Comparison of ENCODE assay signal across 20 cellular contexts in the genomic region with DNA sequence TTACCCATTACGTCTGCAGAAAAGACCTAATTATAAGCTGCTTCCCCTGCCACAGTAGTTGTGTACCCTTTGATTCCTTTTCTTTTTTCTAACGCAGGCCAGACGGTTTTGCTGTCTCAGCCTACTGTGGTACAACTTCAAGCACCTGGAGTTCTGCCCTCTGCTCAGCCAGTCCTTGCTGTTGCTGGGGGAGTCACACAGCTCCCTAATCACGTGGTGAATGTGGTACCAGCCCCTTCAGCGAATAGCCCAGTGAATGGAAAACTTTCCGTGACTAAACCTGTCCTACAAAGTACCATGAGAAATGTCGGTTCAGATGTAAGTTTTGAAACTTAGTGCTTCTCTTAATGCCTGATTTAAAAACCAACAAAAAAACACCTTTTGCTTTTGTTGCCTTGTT. TPM values are rescaled to one million over a fixed set of nuclear protein-coding genes. Genes with fewer than 3 reads are reported as not detected.
A peak's percentile ranks its signal among the peaks of the same experiment; 100 is the strongest.
DNase-seq lines count a peak whose midpoint lies in the region; ATAC-seq and TF ChIP-seq lines count a peak whose summit lies in the region.
"Had no signal": no experiment of that assay in that cellular context is flagged by ENCODE, and none has a peak within 500 bp of the region (broad histone marks: within the 10 kb centered on the region; RNA-seq: fewer than 3 reads in every experiment).

No MANE protein-coding gene starts in this region.

- H3K9me3 Mint-ChIP-seq in activated naive CD8-positive, alpha-beta T cell treated with anti-CD3 and anti-CD28 coated beads for 36 hours, result no peaks in the 10 kb centered on the region
- H3K9me3 Mint-ChIP-seq: activated CD4-positive, alpha-beta T cell treated with anti-CD3 and anti-CD28 coated beads, Interleukin-2, amount 10 ng/mL, durations not matched to agents 24 days and 14 days; activated naive CD8-positive, alpha-beta T cell treated with anti-CD3 and anti-CD28 coated beads, Interleukin-2, amount 10 ng/mL, durations not matched to agents 7 days and 5 days; CD4-positive, alpha-beta memory T cell; effector memory CD8-positive, alpha-beta T cell had no signal

- H3K4me1 Mint-ChIP-seq in activated naive CD8-positive, alpha-beta T cell treated with anti-CD3 and anti-CD28 coated beads for 36 hours, result peaks cover 10% of the 10 kb centered on the region
- H3K4me1 Mint-ChIP-seq: activated naive CD8-positive, alpha-beta T cell treated with anti-CD3 and anti-CD28 coated beads, Interleukin-2, amount 10 ng/mL, durations not matched to agents 7 days and 5 days had no signal

- DNase-seq in activated naive CD8-positive, alpha-beta T cell treated with anti-CD3 and anti-CD28 coated beads for 36 hours, result no peak
- DNase-seq in iPS DF 4.7 (ENCODE audit: extremely low read depth, low spot score) (peak; percentile 14), HuH-7.5 (ENCODE audit: low spot score) (no peak)
- DNase-seq: activated CD4-positive, alpha-beta T cell treated with anti-CD3 and anti-CD28 coated beads, Interleukin-2, amount 10 ng/mL, durations not matched to agents 24 days and 14 days; activated naive CD8-positive, alpha-beta T cell treated with anti-CD3 and anti-CD28 coated beads, Interleukin-2, amount 10 ng/mL, durations not matched to agents 7 days and 5 days; brain microvascular endothelial cell; CD4-positive, alpha-beta memory T cell; effector memory CD8-positive, alpha-beta T cell; esophagus squamous epithelium; left cardiac atrium; mucosa of descending colon; NCI-H1105; NCI-H510A; SJCRH30; T-helper 1 cell had no signal

- H3K27ac ChIP-seq in KMS-11 (peak overlapping the region; percentile 93), rectal smooth muscle tissue (ENCODE audit: low read depth, low read length) (peak overlapping the region; percentile 42)
- H3K27ac ChIP-seq: brain microvascular endothelial cell, esophagus squamous epithelium, SJCRH30 had no signal

- H3K27me3 ChIP-seq in KMS-11 (ENCODE audit: insufficient read depth, low read depth), result no peaks in the 10 kb centered on the region
- no peaks in the 10 kb centered on the region for H3K27me3 ChIP-seq in rectal smooth muscle tissue (ENCODE audit: control insufficient read depth, insufficient read depth, low read length)
- H3K27me3 ChIP-seq: brain microvascular endothelial cell, esophagus squamous epithelium, SJCRH30 had no signal

- no peak overlapping the region for H3K4me3 Mint-ChIP-seq in activated naive CD8-positive, alpha-beta T cell treated with anti-CD3 and anti-CD28 coated beads for 36 hours
- H3K4me3 Mint-ChIP-seq: activated CD4-positive, alpha-beta T cell treated with anti-CD3 and anti-CD28 coated beads, Interleukin-2, amount 10 ng/mL, durations not matched to agents 24 days and 14 days; activated naive CD8-positive, alpha-beta T cell treated with anti-CD3 and anti-CD28 coated beads, Interleukin-2, amount 10 ng/mL, durations not matched to agents 7 days and 5 days; CD4-positive, alpha-beta memory T cell; effector memory CD8-positive, alpha-beta T cell had no signal

- H2AFZ ChIP-seq in KMS-11 (ENCODE audit: low read depth), result peak overlapping the region; percentile 5; the same call in 1 of the 2 replicates

- H3K27ac Mint-ChIP-seq in activated naive CD8-positive, alpha-beta T cell treated with anti-CD3 and anti-CD28 coated beads for 36 hours, result peak overlapping the region; percentile 4
- H3K27ac Mint-ChIP-seq: activated CD4-positive, alpha-beta T cell treated with anti-CD3 and anti-CD28 coated beads, Interleukin-2, amount 10 ng/mL, durations not matched to agents 24 days and 14 days; activated naive CD8-positive, alpha-beta T cell treated with anti-CD3 and anti-CD28 coated beads, Interleukin-2, amount 10 ng/mL, durations not matched to agents 7 days and 5 days had no signal

- peaks cover 24% of the 10 kb centered on the region for H3K36me3 Mint-ChIP-seq in activated naive CD8-positive, alpha-beta T cell treated with anti-CD3 and anti-CD28 coated beads for 36 hours

- H3K27me3 Mint-ChIP-seq in activated naive CD8-positive, alpha-beta T cell treated with anti-CD3 and anti-CD28 coated beads for 36 hours, result no peaks in the 10 kb centered on the region
- H3K27me3 Mint-ChIP-seq: activated CD4-positive, alpha-beta T cell treated with anti-CD3 and anti-CD28 coated beads, Interleukin-2, amount 10 ng/mL, durations not matched to agents 24 days and 14 days; activated naive CD8-positive, alpha-beta T cell treated with anti-CD3 and anti-CD28 coated beads, Interleukin-2, amount 10 ng/mL, durations not matched to agents 7 days and 5 days; CD4-positive, alpha-beta memory T cell; effector memory CD8-positive, alpha-beta T cell had no signal

- H4K20me1 ChIP-seq in KMS-11 (ENCODE audit: insufficient read depth), result no peaks in the 10 kb centered on the region

- no peak for ATAC-seq in HG03354 (IDR thresholded peaks at IDR 0.05; ENCODE audit: poor library complexity, severe bottlenecking, unreplicated experiment)
- no peak for ATAC-seq in HG02623 (IDR thresholded peaks at IDR 0.05; ENCODE audit: unreplicated experiment)
- ATAC-seq: effector memory CD8-positive, alpha-beta T cell; left cardiac atrium; mucosa of descending colon; Panc1 had no signal

- peaks cover 11% of the 10 kb centered on the region; the same call in 1 of the 2 replicates for H3K79me2 ChIP-seq in KMS-11 (ENCODE audit: insufficient read depth, low read depth)

- H3K4me1 ChIP-seq in KMS-11 (ENCODE audit: low read depth, poor library complexity, severe bottlenecking) (peaks cover 100% of the 10 kb centered on the region), rectal smooth muscle tissue (ENCODE audit: control insufficient read depth, insufficient read depth, low read length) (peaks cover 26% of the 10 kb centered on the region)
- H3K4me1 ChIP-seq: esophagus squamous epithelium, SJCRH30 had no signal

- H3K4me3 ChIP-seq in KMS-11 (IDR thresholded peaks at IDR 0.05; ENCODE audit: insufficient read depth, low read depth, low read length) (peak overlapping the region; percentile 77), rectal smooth muscle tissue (ENCODE audit: low read length) (no peak overlapping the region)
- H3K4me3 ChIP-seq: esophagus squamous epithelium, mucosa of descending colon, SJCRH30 had no signal

- H3K9ac ChIP-seq in KMS-11 (peak overlapping the region; percentile 50), rectal smooth muscle tissue (ENCODE audit: low read length) (no peak overlapping the region)

- H3K4me2 ChIP-seq in KMS-11, result peak overlapping the region; percentile 92

- H3K36me3 ChIP-seq in KMS-11 (ENCODE audit: insufficient read depth) (no peaks in the 10 kb centered on the region; the same call in 1 of the 2 replicates), rectal smooth muscle tissue (ENCODE audit: control insufficient read depth, insufficient read depth, low read length) (peaks cover 9% of the 10 kb centered on the region)
- H3K36me3 ChIP-seq: brain microvascular endothelial cell had no signal

- TF ChIP-seq CTCF in KMS-11 (conservative IDR thresholded peaks at IDR 0.05; ENCODE audit: low read depth, low read length), result no peak

RNA-seq across cellular contexts. Expression of a gene that starts 35.8 kb away (rescaled TPM):
- 10 to 100 TPM; 20.2 to 22.1 TPM for total RNA-seq in activated naive CD8-positive, alpha-beta T cell treated with anti-CD3 and anti-CD28 coated beads for 36 hours

RNA-seq across cellular contexts. Expression of a gene that starts 52.4 kb away (rescaled TPM):
- 10 to 100 TPM; 39.9 to 40.3 TPM for total RNA-seq in activated naive CD8-positive, alpha-beta T cell treated with anti-CD3 and anti-CD28 coated beads for 36 hours
